ENCODE assay signal across 15 cellular contexts in genomic region chr2:71928734-71929481, GRCh38.
"Had no signal": no experiment of that assay in that cellular context is flagged by ENCODE, and none has a peak within 500 bp of the region (broad histone marks: within the 10 kb centered on the region; RNA-seq: fewer than 3 reads in every experiment).

No MANE protein-coding gene starts in this region.

- H3K27me3 ChIP-seq: gastroesophageal sphincter, heart right ventricle, left lung had no signal

- H3K9me3 ChIP-seq: gastroesophageal sphincter, heart right ventricle, left lung had no signal

- H3K27ac ChIP-seq: epithelial cell of prostate, gastroesophageal sphincter, heart right ventricle, left lung, skin epidermis had no signal

- H3K4me1 ChIP-seq: gastroesophageal sphincter, left lung had no signal

- H3K4me3 ChIP-seq: gastroesophageal sphincter, heart right ventricle, left lung, skin epidermis had no signal

- H3K36me3 ChIP-seq: gastroesophageal sphincter, heart right ventricle, left lung had no signal

- DNase-seq: activated CD4-positive, alpha-beta T cell treated with anti-CD3 and anti-CD28 coated beads, Interleukin-2, amount 50 U/mL, for 4 hours; activated naive CD8-positive, alpha-beta T cell treated with anti-CD3 and anti-CD28 coated beads for 36 hours; amygdala; cerebellar nuclear complex; effector memory CD8-positive, alpha-beta T cell; heart right ventricle; left lung; naive B cell; posterior cingulate gyrus; stimulated activated CD4-positive, alpha-beta T cell treated with anti-CD3 and anti-CD28 coated beads, Interleukin-4, amount 100 ng/mL, for 4 hours; stimulated activated naive CD8-positive, alpha-beta T cell treated with anti-CD3 and anti-CD28 coated beads, Interleukin-15, Interleukin-2, amounts not matched to agents 100 U/mL and 50 U/mL, for 24 hours; trophoblast cell had no signal
